8 cellular contexts compared by ENCODE assay signal in genomic region chr9:34646211-34647083, GRCh38.
DNase-seq lines count a peak whose midpoint lies in the region; ATAC-seq, FAIRE-seq and TF ChIP-seq lines count a peak whose summit lies in the region.

TSS of gene GALT (plus strand) at chr9:34646675. CDS start at chr9:34646705, 30 bp downstream.

- in situ Hi-C loops in astrocyte of the cerebellum (cut with HindIII; ENCODE audit: low sequenced_read_pairs), result no loop called here

- peak; percentile 67 for TF ChIP-seq CTCF in astrocyte of the cerebellum (IDR thresholded peaks at IDR 0.05; ENCODE audit: low read depth, low read length, missing control alignments)

- FAIRE-seq in GM18507 (lab: Jason Lieb, UNC), result peak; percentile 97

- DNase-seq in GM18507 (ENCODE audit: extremely low spot score, insufficient read length, low read depth) (peak; percentile 94), NCI-H187 treated with DMSO at 0.1 percent for 48 hours (lab: John Stamatoyannopoulos, UW) (peak; percentile 44), T-helper 9 cell (peak; percentile 97), astrocyte of the cerebellum (ENCODE audit: low read depth) (peak; percentile 23), hepatic stellate cell (ENCODE audit: low spot score) (peak; percentile 98), retina (peak; percentile 96), NCI-H446 (lab: John Stamatoyannopoulos, UW) (no peak)

- peak; percentile 88 for ATAC-seq in HG02970 (IDR thresholded peaks at IDR 0.05; ENCODE audit: low FRiP score, unreplicated experiment)

- H3K4me3 ChIP-seq in astrocyte of the cerebellum (ENCODE audit: low read depth, low read length), result peak within 1 kb of the TSS; percentile 54

Comparison
In these comparisons a context has a peak if more than half of its experiments do, and no peak if none do; other contexts are left out.
1. DNase-seq: peak in GM18507 (single experiment), NCI-H187 treated with DMSO at 0.1 percent for 48 hours (single experiment), T-helper 9 cell (single experiment), astrocyte of the cerebellum (single experiment), hepatic stellate cell (single experiment) and retina (single experiment); none in NCI-H446 (0 of 2).